In genomic region chr7:16433568-16434122, GRCh38 we compare ENCODE assay signal across 16 cellular contexts. TPM values are rescaled to one million over a fixed set of nuclear protein-coding genes. Genes with fewer than 3 reads are reported as not detected.
"Had no signal": no experiment of that assay in that cellular context is flagged by ENCODE, and none has a peak within 500 bp of the region (broad histone marks: within the 10 kb centered on the region; RNA-seq: fewer than 3 reads in every experiment).

No MANE protein-coding gene starts in this region.

- H3K27ac ChIP-seq: adrenal gland, colonic mucosa, epithelial cell of prostate, thoracic aorta had no signal

- DNase-seq: activated B cell treated with CpG ODN at 0.5 μM for 24 hours; activated CD4-positive, alpha-beta T cell treated with anti-CD3 and anti-CD28 coated beads, Interleukin-2, amount 50 U/mL, for 1 hour; activated naive CD4-positive, alpha-beta T cell treated with anti-CD3 and anti-CD28 coated beads, Interleukin-2, amount 10 ng/mL, durations not matched to agents 7 days and 5 days; adrenal gland; caudate nucleus; colonic mucosa; effector memory CD4-positive, alpha-beta T cell; left cardiac atrium; stimulated activated CD4-positive, alpha-beta T cell treated with anti-CD3 and anti-CD28 coated beads, Interleukin-15, amount 100 ng/mL, for 24 hours; stimulated activated CD4-positive, alpha-beta T cell treated with anti-CD3 and anti-CD28 coated beads, Interleukin-4, amount 100 ng/mL, for 4 hours; stimulated activated naive CD8-positive, alpha-beta T cell treated with anti-CD3 and anti-CD28 coated beads, Interleukin-15, amount 100 ng/mL, for 72 hours had no signal

- H3K9me3 ChIP-seq: adrenal gland, colonic mucosa, thoracic aorta had no signal

- H3K36me3 ChIP-seq: adrenal gland, colonic mucosa, thoracic aorta had no signal

- ATAC-seq: left cardiac atrium; stimulated activated naive CD8-positive, alpha-beta T cell treated with anti-CD3 and anti-CD28 coated beads, Interleukin-15, amount 100 ng/mL, for 72 hours had no signal

- H3K4me3 ChIP-seq: colonic mucosa, thoracic aorta had no signal

- H3K27me3 ChIP-seq: adrenal gland, colonic mucosa had no signal

- H3K4me1 ChIP-seq: adrenal gland, colonic mucosa had no signal

RNA-seq across cellular contexts. Expression of gene SOSTDC1, which starts 31.9 kb away (rescaled TPM):
- total RNA-seq: activated B cell treated with CpG ODN at 0.5 μM for 24 hours; activated CD8-positive, alpha-beta memory T cell treated with anti-CD3 and anti-CD28 coated beads for 36 hours; activated T-helper 2 cell treated with anti-CD3 and anti-CD28 coated beads, Interferon-gamma antibody, Interleukin-2, Interleukin-4, amounts not matched to agents 10 μg/mL and 5 μg/mL and 100 μg/mL, durations not matched to agents 14 hours and 24 hours and 36 hours; osteocyte had no signal
